In the genomic region with DNA sequence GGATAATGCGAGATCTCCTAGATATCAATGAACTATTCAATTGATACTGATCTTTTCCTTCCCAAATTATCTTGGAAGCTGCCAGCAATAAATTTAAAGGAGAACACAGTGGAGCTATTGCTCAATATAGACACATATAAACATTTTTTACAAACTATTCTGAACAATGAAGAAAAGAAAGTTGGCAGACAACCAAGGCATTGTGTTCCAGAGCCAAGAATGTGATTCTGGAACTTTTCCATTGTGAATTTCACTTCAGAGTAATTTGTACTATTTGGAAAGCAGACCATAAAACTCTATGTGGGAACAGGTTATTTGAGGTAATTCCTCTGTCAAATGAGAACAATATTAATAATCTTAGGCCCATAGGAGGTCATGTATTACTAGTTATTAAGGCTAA, we compare ENCODE assay signal across 2 cellular contexts.
TF ChIP-seq lines count a peak whose summit lies in the region.

No MANE protein-coding gene starts in this region.

TF ChIP-seq in HCT116, 20 proteins besides CTCF, POLR2A, EP300 and RAD21:
- TF ChIP-seq POLR2AphosphoS5 (IDR thresholded peaks at IDR 0.05; ENCODE audit: low read depth, low read length), result 0 out of 2 replicates have a peak, but pooled peaks have one; percentile 23
- TF ChIP-seq, protein P1, sequence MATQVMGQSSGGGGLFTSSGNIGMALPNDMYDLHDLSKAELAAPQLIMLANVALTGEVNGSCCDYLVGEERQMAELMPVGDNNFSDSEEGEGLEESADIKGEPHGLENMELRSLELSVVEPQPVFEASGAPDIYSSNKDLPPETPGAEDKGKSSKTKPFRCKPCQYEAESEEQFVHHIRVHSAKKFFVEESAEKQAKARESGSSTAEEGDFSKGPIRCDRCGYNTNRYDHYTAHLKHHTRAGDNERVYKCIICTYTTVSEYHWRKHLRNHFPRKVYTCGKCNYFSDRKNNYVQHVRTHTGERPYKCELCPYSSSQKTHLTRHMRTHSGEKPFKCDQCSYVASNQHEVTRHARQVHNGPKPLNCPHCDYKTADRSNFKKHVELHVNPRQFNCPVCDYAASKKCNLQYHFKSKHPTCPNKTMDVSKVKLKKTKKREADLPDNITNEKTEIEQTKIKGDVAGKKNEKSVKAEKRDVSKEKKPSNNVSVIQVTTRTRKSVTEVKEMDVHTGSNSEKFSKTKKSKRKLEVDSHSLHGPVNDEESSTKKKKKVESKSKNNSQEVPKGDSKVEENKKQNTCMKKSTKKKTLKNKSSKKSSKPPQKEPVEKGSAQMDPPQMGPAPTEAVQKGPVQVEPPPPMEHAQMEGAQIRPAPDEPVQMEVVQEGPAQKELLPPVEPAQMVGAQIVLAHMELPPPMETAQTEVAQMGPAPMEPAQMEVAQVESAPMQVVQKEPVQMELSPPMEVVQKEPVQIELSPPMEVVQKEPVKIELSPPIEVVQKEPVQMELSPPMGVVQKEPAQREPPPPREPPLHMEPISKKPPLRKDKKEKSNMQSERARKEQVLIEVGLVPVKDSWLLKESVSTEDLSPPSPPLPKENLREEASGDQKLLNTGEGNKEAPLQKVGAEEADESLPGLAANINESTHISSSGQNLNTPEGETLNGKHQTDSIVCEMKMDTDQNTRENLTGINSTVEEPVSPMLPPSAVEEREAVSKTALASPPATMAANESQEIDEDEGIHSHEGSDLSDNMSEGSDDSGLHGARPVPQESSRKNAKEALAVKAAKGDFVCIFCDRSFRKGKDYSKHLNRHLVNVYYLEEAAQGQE (IDR thresholded peaks at IDR 0.05; ENCODE audit: low read depth), result no peak
- peak; percentile 56; the same call in 1 of the 2 replicates for TF ChIP-seq SP1 (IDR thresholded peaks at IDR 0.05; ENCODE audit: low read depth)
- TF ChIP-seq, protein P2, sequence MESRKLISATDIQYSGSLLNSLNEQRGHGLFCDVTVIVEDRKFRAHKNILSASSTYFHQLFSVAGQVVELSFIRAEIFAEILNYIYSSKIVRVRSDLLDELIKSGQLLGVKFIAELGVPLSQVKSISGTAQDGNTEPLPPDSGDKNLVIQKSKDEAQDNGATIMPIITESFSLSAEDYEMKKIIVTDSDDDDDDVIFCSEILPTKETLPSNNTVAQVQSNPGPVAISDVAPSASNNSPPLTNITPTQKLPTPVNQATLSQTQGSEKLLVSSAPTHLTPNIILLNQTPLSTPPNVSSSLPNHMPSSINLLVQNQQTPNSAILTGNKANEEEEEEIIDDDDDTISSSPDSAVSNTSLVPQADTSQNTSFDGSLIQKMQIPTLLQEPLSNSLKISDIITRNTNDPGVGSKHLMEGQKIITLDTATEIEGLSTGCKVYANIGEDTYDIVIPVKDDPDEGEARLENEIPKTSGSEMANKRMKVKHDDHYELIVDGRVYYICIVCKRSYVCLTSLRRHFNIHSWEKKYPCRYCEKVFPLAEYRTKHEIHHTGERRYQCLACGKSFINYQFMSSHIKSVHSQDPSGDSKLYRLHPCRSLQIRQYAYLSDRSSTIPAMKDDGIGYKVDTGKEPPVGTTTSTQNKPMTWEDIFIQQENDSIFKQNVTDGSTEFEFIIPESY (IDR thresholded peaks at IDR 0.05; ENCODE audit: extremely low read depth, insufficient replicate concordance, low read length), result no peak
- TF ChIP-seq CEBPB (IDR thresholded peaks at IDR 0.05; ENCODE audit: low read depth), result peak; percentile 86

TF ChIP-seq in GM23338, 12 proteins besides CTCF, POLR2A, EP300 and RAD21:
- TF ChIP-seq, protein P3, sequence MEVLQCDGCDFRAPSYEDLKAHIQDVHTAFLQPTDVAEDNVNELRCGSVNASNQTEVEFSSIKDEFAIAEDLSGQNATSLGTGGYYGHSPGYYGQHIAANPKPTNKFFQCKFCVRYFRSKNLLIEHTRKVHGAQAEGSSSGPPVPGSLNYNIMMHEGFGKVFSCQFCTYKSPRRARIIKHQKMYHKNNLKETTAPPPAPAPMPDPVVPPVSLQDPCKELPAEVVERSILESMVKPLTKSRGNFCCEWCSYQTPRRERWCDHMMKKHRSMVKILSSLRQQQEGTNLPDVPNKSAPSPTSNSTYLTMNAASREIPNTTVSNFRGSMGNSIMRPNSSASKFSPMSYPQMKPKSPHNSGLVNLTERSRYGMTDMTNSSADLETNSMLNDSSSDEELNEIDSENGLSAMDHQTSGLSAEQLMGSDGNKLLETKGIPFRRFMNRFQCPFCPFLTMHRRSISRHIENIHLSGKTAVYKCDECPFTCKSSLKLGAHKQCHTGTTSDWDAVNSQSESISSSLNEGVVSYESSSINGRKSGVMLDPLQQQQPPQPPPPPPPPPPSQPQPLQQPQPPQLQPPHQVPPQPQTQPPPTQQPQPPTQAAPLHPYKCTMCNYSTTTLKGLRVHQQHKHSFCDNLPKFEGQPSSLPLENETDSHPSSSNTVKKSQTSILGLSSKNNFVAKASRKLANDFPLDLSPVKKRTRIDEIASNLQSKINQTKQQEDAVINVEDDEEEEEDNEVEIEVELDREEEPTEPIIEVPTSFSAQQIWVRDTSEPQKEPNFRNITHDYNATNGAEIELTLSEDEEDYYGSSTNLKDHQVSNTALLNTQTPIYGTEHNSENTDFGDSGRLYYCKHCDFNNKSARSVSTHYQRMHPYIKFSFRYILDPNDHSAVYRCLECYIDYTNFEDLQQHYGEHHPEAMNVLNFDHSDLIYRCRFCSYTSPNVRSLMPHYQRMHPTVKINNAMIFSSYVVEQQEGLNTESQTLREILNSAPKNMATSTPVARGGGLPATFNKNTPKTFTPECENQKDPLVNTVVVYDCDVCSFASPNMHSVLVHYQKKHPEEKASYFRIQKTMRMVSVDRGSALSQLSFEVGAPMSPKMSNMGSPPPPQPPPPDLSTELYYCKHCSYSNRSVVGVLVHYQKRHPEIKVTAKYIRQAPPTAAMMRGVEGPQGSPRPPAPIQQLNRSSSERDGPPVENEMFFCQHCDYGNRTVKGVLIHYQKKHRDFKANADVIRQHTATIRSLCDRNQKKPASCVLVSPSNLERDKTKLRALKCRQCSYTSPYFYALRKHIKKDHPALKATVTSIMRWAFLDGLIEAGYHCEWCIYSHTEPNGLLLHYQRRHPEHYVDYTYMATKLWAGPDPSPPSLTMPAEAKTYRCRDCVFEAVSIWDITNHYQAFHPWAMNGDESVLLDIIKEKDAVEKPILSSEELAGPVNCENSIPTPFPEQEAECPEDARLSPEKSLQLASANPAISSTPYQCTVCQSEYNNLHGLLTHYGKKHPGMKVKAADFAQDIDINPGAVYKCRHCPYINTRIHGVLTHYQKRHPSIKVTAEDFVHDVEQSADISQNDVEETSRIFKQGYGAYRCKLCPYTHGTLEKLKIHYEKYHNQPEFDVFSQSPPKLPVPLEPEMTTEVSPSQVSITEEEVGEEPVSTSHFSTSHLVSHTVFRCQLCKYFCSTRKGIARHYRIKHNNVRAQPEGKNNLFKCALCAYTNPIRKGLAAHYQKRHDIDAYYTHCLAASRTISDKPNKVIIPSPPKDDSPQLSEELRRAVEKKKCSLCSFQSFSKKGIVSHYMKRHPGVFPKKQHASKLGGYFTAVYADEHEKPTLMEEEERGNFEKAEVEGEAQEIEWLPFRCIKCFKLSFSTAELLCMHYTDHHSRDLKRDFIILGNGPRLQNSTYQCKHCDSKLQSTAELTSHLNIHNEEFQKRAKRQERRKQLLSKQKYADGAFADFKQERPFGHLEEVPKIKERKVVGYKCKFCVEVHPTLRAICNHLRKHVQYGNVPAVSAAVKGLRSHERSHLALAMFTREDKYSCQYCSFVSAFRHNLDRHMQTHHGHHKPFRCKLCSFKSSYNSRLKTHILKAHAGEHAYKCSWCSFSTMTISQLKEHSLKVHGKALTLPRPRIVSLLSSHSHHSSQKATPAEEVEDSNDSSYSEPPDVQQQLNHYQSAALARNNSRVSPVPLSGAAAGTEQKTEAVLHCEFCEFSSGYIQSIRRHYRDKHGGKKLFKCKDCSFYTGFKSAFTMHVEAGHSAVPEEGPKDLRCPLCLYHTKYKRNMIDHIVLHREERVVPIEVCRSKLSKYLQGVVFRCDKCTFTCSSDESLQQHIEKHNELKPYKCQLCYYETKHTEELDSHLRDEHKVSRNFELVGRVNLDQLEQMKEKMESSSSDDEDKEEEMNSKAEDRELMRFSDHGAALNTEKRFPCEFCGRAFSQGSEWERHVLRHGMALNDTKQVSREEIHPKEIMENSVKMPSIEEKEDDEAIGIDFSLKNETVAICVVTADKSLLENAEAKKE (CRISPR knock-in tag; IDR thresholded peaks at IDR 0.05), result no peak
- no peak for TF ChIP-seq POLR2AphosphoS5 (IDR thresholded peaks at IDR 0.05; ENCODE audit: low read depth)
- no peak for TF ChIP-seq EZH2 (IDR thresholded peaks at IDR 0.05; ENCODE audit: low read depth, unreplicated experiment)
- TF ChIP-seq, protein P1 (IDR thresholded peaks at IDR 0.05; ENCODE audit: unreplicated experiment), result no peak
- TF ChIP-seq ZNF114 (CRISPR knock-in tag; IDR thresholded peaks at IDR 0.05), result no peak
- TF ChIP-seq NANOG (IDR thresholded peaks at IDR 0.05; ENCODE audit: borderline replicate concordance), result no peak
- TF ChIP-seq JUNB (IDR thresholded peaks at IDR 0.05; ENCODE audit: unreplicated experiment), result no peak
- no peak for TF ChIP-seq EZH2phosphoT487 (IDR thresholded peaks at IDR 0.05; ENCODE audit: unreplicated experiment)
- TF ChIP-seq CREB1 (CRISPR knock-in tag; IDR thresholded peaks at IDR 0.05; ENCODE audit: low read depth), result no peak
